ENCODE assay signal across 17 cellular contexts in genomic region chr17:30449480-30449879, GRCh38. TPM values are rescaled to one million over a fixed set of nuclear protein-coding genes. Genes with fewer than 3 reads are reported as not detected.
DNase-seq lines count a peak whose midpoint lies in the region; ATAC-seq lines count a peak whose summit lies in the region.
"Had no signal": no experiment of that assay in that cellular context is flagged by ENCODE, and none has a peak within 500 bp of the region (broad histone marks: within the 10 kb centered on the region; RNA-seq: fewer than 3 reads in every experiment).

No MANE protein-coding gene starts in this region.

- no peak overlapping the region for H3K27ac ChIP-seq in substantia nigra (ENCODE audit: low read depth, low read length, poor library complexity, severe bottlenecking)
- H3K27ac ChIP-seq: breast epithelium, KMS-11 had no signal

- ATAC-seq in HG03139 (IDR thresholded peaks at IDR 0.05; ENCODE audit: unreplicated experiment) (no peak), GM21786 (IDR thresholded peaks at IDR 0.05; ENCODE audit: unreplicated experiment) (no peak)
- ATAC-seq: activated CD8-positive, alpha-beta memory T cell treated with anti-CD3 and anti-CD28 coated beads, Interleukin-2, amount 10 ng/mL, durations not matched to agents 7 days and 5 days; stimulated activated naive CD8-positive, alpha-beta T cell treated with anti-CD3 and anti-CD28 coated beads, Interleukin-15, amount 100 ng/mL, for 72 hours; T-helper 17 cell had no signal

- DNase-seq in GM03348 (ENCODE audit: low spot score) (peak; percentile 5), cerebellar cortex (ENCODE audit: low spot score) (peak; percentile 73), inferior parietal cortex (ENCODE audit: extremely low spot score) (peak; percentile 81), substantia nigra (lab: John Stamatoyannopoulos, UW) (peak in 32 of 49 donors; percentile 0 to 54 (median 18)), H4 (ENCODE audit: low spot score) (no peak), NCI-H524 treated with DMSO at 0.1 percent for 48 hours (lab: John Stamatoyannopoulos, UW) (no peak)
- DNase-seq: activated CD8-positive, alpha-beta memory T cell treated with anti-CD3 and anti-CD28 coated beads, Interleukin-2, amount 10 ng/mL, durations not matched to agents 7 days and 5 days; activated gamma-delta T cell; endodermal cell; NCI-H1417 treated with DMSO at 0.1 percent for 48 hours; NCI-H2227 treated with DMSO at 0.1 percent for 48 hours; stimulated activated naive CD8-positive, alpha-beta T cell treated with anti-CD3 and anti-CD28 coated beads, Interleukin-15, amount 100 ng/mL, for 72 hours; T-helper 17 cell had no signal

RNA-seq across cellular contexts. Expression of gene GOSR1, which starts 27.7 kb away (rescaled TPM):
- total RNA-seq in H4 (2014; rRNA removed; shearing (Covaris generic)), result 29.7 and 51.4 TPM in 2 replicates

Comparison
In these comparisons a context has a peak if more than half of its experiments do, and no peak if none do; other contexts are left out.
1. DNase-seq: peak in GM03348 (single experiment), cerebellar cortex (single experiment), inferior parietal cortex (single experiment) and substantia nigra (32 of 49); none in H4 (single experiment) and NCI-H524 treated with DMSO at 0.1 percent for 48 hours (single experiment).